Comparison of ENCODE assay signal across 20 cellular contexts in genomic region chr12:75646329-75646940, GRCh38.
A peak's percentile ranks its signal among the peaks of the same experiment; 100 is the strongest.
DNase-seq lines count a peak whose midpoint lies in the region; ATAC-seq and TF ChIP-seq lines count a peak whose summit lies in the region.
"Had no signal": no experiment of that assay in that cellular context is flagged by ENCODE, and none has a peak within 500 bp of the region (broad histone marks: within the 10 kb centered on the region; RNA-seq: fewer than 3 reads in every experiment).

No MANE protein-coding gene starts in this region.

- H3K9ac ChIP-seq in mammary epithelial cell (ENCODE audit: insufficient read depth, low read length) = no peak overlapping the region
- H3K9ac ChIP-seq: KMS-11 had no signal

- H3K79me2 ChIP-seq in mammary epithelial cell (ENCODE audit: insufficient read depth, low read length) = no peaks in the 10 kb centered on the region
- H3K79me2 ChIP-seq in osteoblast (ENCODE audit: insufficient read depth, low read length) = no peaks in the 10 kb centered on the region

- H3K36me3 ChIP-seq in mammary epithelial cell (ENCODE audit: insufficient read depth, low read length) (no peaks in the 10 kb centered on the region), osteoblast (ENCODE audit: insufficient read depth, low read length) (no peaks in the 10 kb centered on the region)
- H3K36me3 ChIP-seq: BE2C, MG63 had no signal

- peaks cover under 1% of the 10 kb centered on the region for H3K36me3 Mint-ChIP-seq in MCF 10A (ENCODE audit: insufficient read depth, unreplicated experiment)
- H3K36me3 Mint-ChIP-seq in stimulated activated naive B cell treated with anti-CD40 and anti-IgM and Interleukin-4, amounts not matched to agents 10 μg/mL and 1 μg/mL and 100 μg/mL, for 72 hours = no peaks in the 10 kb centered on the region
- H3K36me3 Mint-ChIP-seq: CD4-positive, alpha-beta memory T cell had no signal

- H4K20me1 ChIP-seq in mammary epithelial cell (ENCODE audit: insufficient read depth, low read length) (no peaks in the 10 kb centered on the region), osteoblast (ENCODE audit: insufficient read depth, low read length) (no peaks in the 10 kb centered on the region)

- peaks cover 9% of the 10 kb centered on the region for H3K9me3 Mint-ChIP-seq in MCF 10A (ENCODE audit: unreplicated experiment)
- no peaks in the 10 kb centered on the region for H3K9me3 Mint-ChIP-seq in stimulated activated naive B cell treated with anti-CD40 and anti-IgM and Interleukin-4, amounts not matched to agents 10 μg/mL and 1 μg/mL and 100 μg/mL, for 72 hours
- H3K9me3 Mint-ChIP-seq: CD4-positive, alpha-beta memory T cell had no signal

- peak overlapping the region; percentile 48 for H2AFZ ChIP-seq in mammary epithelial cell (ENCODE audit: low read depth, low read length)
- peak overlapping the region; percentile 24 for H2AFZ ChIP-seq in osteoblast (ENCODE audit: low read length)

- H3K27me3 Mint-ChIP-seq in MCF 10A (ENCODE audit: insufficient read depth, unreplicated experiment) = no peaks in the 10 kb centered on the region
- H3K27me3 Mint-ChIP-seq in stimulated activated naive B cell treated with anti-CD40 and anti-IgM and Interleukin-4, amounts not matched to agents 10 μg/mL and 1 μg/mL and 100 μg/mL, for 72 hours = peaks cover 0 to 6% of the 10 kb centered on the region in 2 donors

- 76% methylated on average over 4 of the region's 4 CpGs for WGBS in mammary epithelial cell (ENCODE audit: low coverage, missing lambda C conversion rate)

- H3K27ac Mint-ChIP-seq in MCF 10A (ENCODE audit: low read depth, unreplicated experiment) = no peak overlapping the region
- H3K27ac Mint-ChIP-seq in stimulated activated naive B cell treated with anti-CD40 and anti-IgM and Interleukin-4, amounts not matched to agents 10 μg/mL and 1 μg/mL and 100 μg/mL, for 72 hours = no peak overlapping the region
- H3K27ac Mint-ChIP-seq: CD4-positive, alpha-beta memory T cell had no signal

- H3K9me3 ChIP-seq in mammary epithelial cell (replicated peaks; ENCODE audit: insufficient read depth, low read length) (no peaks in the 10 kb centered on the region), osteoblast (ENCODE audit: low read depth, low read length) (no peaks in the 10 kb centered on the region)
- H3K9me3 ChIP-seq: BE2C, MG63 had no signal

- H3K4me2 ChIP-seq in mammary epithelial cell (ENCODE audit: insufficient read depth, low read depth, low read length) (no peak overlapping the region), osteoblast (ENCODE audit: insufficient read depth, low read length) (no peak overlapping the region)
- H3K4me2 ChIP-seq: KMS-11 had no signal

- H3K4me3 Mint-ChIP-seq in MCF 10A (ENCODE audit: unreplicated experiment) = no peak overlapping the region
- no peak overlapping the region for H3K4me3 Mint-ChIP-seq in stimulated activated naive B cell treated with anti-CD40 and anti-IgM and Interleukin-4, amounts not matched to agents 10 μg/mL and 1 μg/mL and 100 μg/mL, for 72 hours
- H3K4me3 Mint-ChIP-seq: CD4-positive, alpha-beta memory T cell had no signal

- in situ Hi-C loops in mammary epithelial cell (cut with MboI; ENCODE audit: low sequenced_read_pairs in 2 of 2) = no loop called here

- peaks cover 15% of the 10 kb centered on the region for H3K4me1 Mint-ChIP-seq in MCF 10A (ENCODE audit: insufficient read depth, unreplicated experiment)
- peaks cover 2 to 3% of the 10 kb centered on the region in 2 donors for H3K4me1 Mint-ChIP-seq in stimulated activated naive B cell treated with anti-CD40 and anti-IgM and Interleukin-4, amounts not matched to agents 10 μg/mL and 1 μg/mL and 100 μg/mL, for 72 hours

- dilution Hi-C loops in mammary epithelial cell (cut with HindIII; ENCODE audit: low sequenced_read_pairs) = no loop called here

- intact Hi-C loops in mammary epithelial cell (cut with micrococcal nuclease) (no loop called here), MCF 10A (cut with micrococcal nuclease) (no loop called here)

- H3K4me1 ChIP-seq in mammary epithelial cell (ENCODE audit: insufficient read depth, low read length) = peaks cover 29% of the 10 kb centered on the region
- peaks cover 16% of the 10 kb centered on the region for H3K4me1 ChIP-seq in osteoblast (ENCODE audit: insufficient read depth, low read length)

- H3K27ac ChIP-seq in mammary epithelial cell (ENCODE audit: insufficient read depth, low read depth, low read length) (no peak overlapping the region), osteoblast (ENCODE audit: low read depth, low read length) (peak overlapping the region; percentile 14)
- H3K27ac ChIP-seq: KMS-11 had no signal

- BruUV-seq in mammary epithelial cell (replicated peaks; lab: Mats Ljungman, UMichigan) (no TSS peak), MCF 10A (replicated peaks; lab: Mats Ljungman, UMichigan) (no TSS peak)

- TF ChIP-seq CTCF in mammary epithelial cell (conservative IDR thresholded peaks at IDR 0.05 in 1 of 2, IDR thresholded peaks at IDR 0.05 in 1 of 2; ENCODE audit: extremely low read depth in 1 of 2, insufficient read depth in 1 of 2, low read depth in 1 of 2, low read length in 2 of 2) (no peak), MCF 10A (IDR thresholded peaks at IDR 0.05; ENCODE audit: unreplicated experiment) (no peak), osteoblast (IDR thresholded peaks at IDR 0.05; ENCODE audit: extremely low read depth, low read depth, low read length) (no peak)

- DNase-seq in mammary epithelial cell = no peak
- DNase-seq in MCF 10A (ENCODE audit: unreplicated experiment) = no peak
- DNase-seq in NCI-H146 treated with DMSO at 0.1 percent for 48 hours (lab: John Stamatoyannopoulos, UW; ENCODE audit: unreplicated experiment) = peak; percentile 65
- DNase-seq in foreskin melanocyte = peak; percentile 74
- no peak for DNase-seq in osteoblast (ENCODE audit: insufficient read length, low spot score, missing footprints)
- DNase-seq in stimulated activated naive B cell treated with anti-CD40 and anti-IgM and Interleukin-4, amounts not matched to agents 10 μg/mL and 1 μg/mL and 100 μg/mL, for 72 hours = no peak
- no peak for DNase-seq in NCI-H1417 treated with DMSO at 0.1 percent for 48 hours (lab: John Stamatoyannopoulos, UW)
- DNase-seq: 8988T; BE2C; CD4-positive, alpha-beta memory T cell; DMS79; MG63; NCI-H1092; NCI-H187; NCI-H446; NCI-H82; SHP77 had no signal

- H3K4me3 ChIP-seq in mammary epithelial cell (replicated peaks in 1 of 3; ENCODE audit: insufficient read depth in 1 of 3, low read depth in 2 of 3, low read length in 3 of 3) (no peak overlapping the region), osteoblast (ENCODE audit: insufficient read depth, low read length) (no peak overlapping the region)
- H3K4me3 ChIP-seq: MG63 had no signal

- ATAC-seq in GM18520 (IDR thresholded peaks at IDR 0.05; ENCODE audit: unreplicated experiment) = no peak
- ATAC-seq in stimulated activated naive B cell treated with anti-CD40 and anti-IgM and Interleukin-4, amounts not matched to agents 10 μg/mL and 1 μg/mL and 100 μg/mL, for 72 hours (replicated peaks) = no peak
- ATAC-seq: SK-N-SH treated with all-trans-retinoic acid at 6 μM for 48 hours had no signal

- H3K27me3 ChIP-seq in mammary epithelial cell (ENCODE audit: insufficient read depth, low read length) (no peaks in the 10 kb centered on the region), osteoblast (ENCODE audit: insufficient read depth, low read length) (no peaks in the 10 kb centered on the region)
- H3K27me3 ChIP-seq: BE2C, MG63 had no signal

- POLR2A ChIA-PET in MCF 10A (lab: Yijun Ruan, JAX) = interaction anchor here (0.6 kb wide), 1 partner anchor 152 kb away, joined by 4 read pairs; no protein-coding TSS in a partner anchor

- CTCF ChIA-PET in mammary epithelial cell (lab: Charles Lee; ENCODE audit: low non-redundant PET) = no interaction called here
- CTCF ChIA-PET in MCF 10A (lab: Yijun Ruan, JAX) = no interaction called here

Comparison
In these comparisons a context has a peak if more than half of its experiments do, and no peak if none do; other contexts are left out.
1. DNase-seq: peak in NCI-H146 treated with DMSO at 0.1 percent for 48 hours (single experiment) and foreskin melanocyte (single experiment); none in mammary epithelial cell (single experiment), MCF 10A (single experiment), osteoblast (single experiment), stimulated activated naive B cell treated with anti-CD40 and anti-IgM and Interleukin-4, amounts not matched to agents 10 μg/mL and 1 μg/mL and 100 μg/mL, for 72 hours (single experiment) and NCI-H1417 treated with DMSO at 0.1 percent for 48 hours (single experiment).